In genomic region chr3:188180114-188180513, GRCh38 we compare ENCODE assay signal across 16 cellular contexts. TPM values are rescaled to one million over a fixed set of nuclear protein-coding genes. Genes with fewer than 3 reads are reported as not detected.
DNase-seq lines count a peak whose midpoint lies in the region; ATAC-seq and TF ChIP-seq lines count a peak whose summit lies in the region.
"Had no signal": no experiment of that assay in that cellular context is flagged by ENCODE, and none has a peak within 500 bp of the region (broad histone marks: within the 10 kb centered on the region; RNA-seq: fewer than 3 reads in every experiment).

No MANE protein-coding gene starts in this region.

- H3K9ac ChIP-seq in mammary epithelial cell (ENCODE audit: insufficient read depth, low read length): no peak overlapping the region

- H3K4me1 Mint-ChIP-seq in glutamatergic neuron (ENCODE audit: low read depth, unreplicated experiment): peaks cover 12% of the 10 kb centered on the region

- H4K20me1 ChIP-seq in mammary epithelial cell (ENCODE audit: insufficient read depth, low read length) (no peaks in the 10 kb centered on the region), osteoblast (ENCODE audit: insufficient read depth, low read length) (peaks cover 26% of the 10 kb centered on the region)

- H3K27ac Mint-ChIP-seq in glutamatergic neuron (ENCODE audit: unreplicated experiment): peak overlapping the region; percentile 0

- H3K27ac ChIP-seq in breast epithelium (peak overlapping the region; percentile 65 to 83), mammary epithelial cell (ENCODE audit: insufficient read depth, low read depth, low read length) (no peak overlapping the region), osteoblast (ENCODE audit: low read depth, low read length) (peak overlapping the region; percentile 57), vagina (peak overlapping the region; percentile 69)

- no peaks in the 10 kb centered on the region for H3K27me3 ChIP-seq in breast epithelium
- no peaks in the 10 kb centered on the region for H3K27me3 ChIP-seq in mammary epithelial cell (ENCODE audit: insufficient read depth, low read length)
- H3K27me3 ChIP-seq in osteoblast (ENCODE audit: insufficient read depth, low read length): no peaks in the 10 kb centered on the region
- H3K27me3 ChIP-seq in vagina: no peaks in the 10 kb centered on the region

- H3K9me3 ChIP-seq in breast epithelium (no peaks in the 10 kb centered on the region), mammary epithelial cell (replicated peaks; ENCODE audit: insufficient read depth, low read length) (no peaks in the 10 kb centered on the region), osteoblast (ENCODE audit: low read depth, low read length) (no peaks in the 10 kb centered on the region), vagina (no peaks in the 10 kb centered on the region)
- H3K9me3 ChIP-seq: mucosa of descending colon had no signal

- WGBS in mammary epithelial cell (ENCODE audit: low coverage, missing lambda C conversion rate): 42% methylated on average over 7 of the region's 7 CpGs

- H3K4me3 ChIP-seq in breast epithelium (no peak overlapping the region), mammary epithelial cell (replicated peaks in 1 of 3; ENCODE audit: insufficient read depth in 1 of 3, low read depth in 2 of 3, low read length in 3 of 3) (no peak overlapping the region), osteoblast (ENCODE audit: insufficient read depth, low read length) (no peak overlapping the region), vagina (no peak overlapping the region)
- H3K4me3 ChIP-seq: GM12878, mucosa of descending colon had no signal

- H3K9me3 Mint-ChIP-seq in glutamatergic neuron (ENCODE audit: unreplicated experiment): peaks cover 1% of the 10 kb centered on the region

- H3K79me2 ChIP-seq in mammary epithelial cell (ENCODE audit: insufficient read depth, low read length): peaks cover 81% of the 10 kb centered on the region
- H3K79me2 ChIP-seq in osteoblast (ENCODE audit: insufficient read depth, low read length): peaks cover 92% of the 10 kb centered on the region

- TF ChIP-seq POLR2A in breast epithelium (IDR thresholded peaks at IDR 0.05) (no peak), vagina (IDR thresholded peaks at IDR 0.05) (no peak)

- no TSS peak for BruUV-seq in mammary epithelial cell (replicated peaks; lab: Mats Ljungman, UMichigan)

- CTCF ChIA-PET in mammary epithelial cell (lab: Charles Lee; ENCODE audit: low non-redundant PET): no interaction called here

- dilution Hi-C loops in mammary epithelial cell (cut with HindIII; ENCODE audit: low sequenced_read_pairs): no loop called here

- DNase-seq in breast epithelium (ENCODE audit: low spot score in 2 of 2) (peak in 1 of 2 donors; percentile 17), mammary epithelial cell (no peak), glutamatergic neuron (no peak), osteoblast (ENCODE audit: insufficient read length, low spot score, missing footprints) (no peak), vagina (ENCODE audit: extremely low spot score in 2 of 2) (no peak), GM13977 (ENCODE audit: low spot score) (no peak), NCI-H2171 treated with DMSO at 0.1 percent for 48 hours (lab: John Stamatoyannopoulos, UW) (no peak)
- DNase-seq: activated naive CD4-positive, alpha-beta T cell; cerebellar nuclear complex; DMS 273 treated with DMSO at 0.1 percent for 48 hours; mucosa of descending colon; NCI-H146; NCI-H69; T-helper 9 cell had no signal

- H3K36me3 Mint-ChIP-seq in glutamatergic neuron (ENCODE audit: unreplicated experiment): no peaks in the 10 kb centered on the region

- intact Hi-C loops in breast epithelium (cut with DNase I; ENCODE audit: low total_unique reads) (no loop called here), mammary epithelial cell (cut with micrococcal nuclease) (loop anchor here (10.0 kb wide), 1 partner anchor 435 kb away; the partner anchor contains the start of gene BCL6), vagina (cut with DNase I) (no loop called here)

- H3K4me2 ChIP-seq in mammary epithelial cell (ENCODE audit: insufficient read depth, low read depth, low read length) (no peak overlapping the region), osteoblast (ENCODE audit: insufficient read depth, low read length) (no peak overlapping the region)

- in situ Hi-C loops in mammary epithelial cell (cut with MboI; ENCODE audit: low sequenced_read_pairs in 2 of 2): no loop called here
- in situ Hi-C loops in GM13977 (cut with MboI; ENCODE audit: low pct_unique_long_range_greater_than_20kb, low sequenced_read_pairs, unreplicated experiment): no loop called here

- no peaks in the 10 kb centered on the region for H3K27me3 Mint-ChIP-seq in glutamatergic neuron (ENCODE audit: unreplicated experiment)

- H2AFZ ChIP-seq in mammary epithelial cell (ENCODE audit: low read depth, low read length): no peak overlapping the region
- no peak overlapping the region for H2AFZ ChIP-seq in osteoblast (ENCODE audit: low read length)

- peaks cover 0 to 31% of the 10 kb centered on the region in 2 donors for H3K4me1 ChIP-seq in breast epithelium
- H3K4me1 ChIP-seq in mammary epithelial cell (ENCODE audit: insufficient read depth, low read length): no peaks in the 10 kb centered on the region
- H3K4me1 ChIP-seq in osteoblast (ENCODE audit: insufficient read depth, low read length): peaks cover 20% of the 10 kb centered on the region
- peaks cover 52% of the 10 kb centered on the region for H3K4me1 ChIP-seq in vagina

- no peaks in the 10 kb centered on the region for H3K36me3 ChIP-seq in breast epithelium
- no peaks in the 10 kb centered on the region for H3K36me3 ChIP-seq in mammary epithelial cell (ENCODE audit: insufficient read depth, low read length)
- peaks cover 7% of the 10 kb centered on the region for H3K36me3 ChIP-seq in osteoblast (ENCODE audit: insufficient read depth, low read length)
- H3K36me3 ChIP-seq in vagina: no peaks in the 10 kb centered on the region

- TF ChIP-seq CTCF in breast epithelium (IDR thresholded peaks at IDR 0.05) (no peak), mammary epithelial cell (conservative IDR thresholded peaks at IDR 0.05 in 1 of 2, IDR thresholded peaks at IDR 0.05 in 1 of 2; ENCODE audit: extremely low read depth in 1 of 2, insufficient read depth in 1 of 2, low read depth in 1 of 2, low read length in 2 of 2) (no peak), glutamatergic neuron (IDR thresholded peaks at IDR 0.05; ENCODE audit: partially characterized antibody, unreplicated experiment) (no peak), osteoblast (IDR thresholded peaks at IDR 0.05; ENCODE audit: extremely low read depth, low read depth, low read length) (no peak), vagina (IDR thresholded peaks at IDR 0.05) (no peak), GM13977 (IDR thresholded peaks at IDR 0.05; ENCODE audit: extremely low read depth, insufficient read depth, missing control alignments) (no peak)

- no peak for ATAC-seq in HG02840 (IDR thresholded peaks at IDR 0.05; ENCODE audit: low FRiP score, unreplicated experiment)
- ATAC-seq: GM12878, mucosa of descending colon had no signal

- H3K4me3 Mint-ChIP-seq in glutamatergic neuron (ENCODE audit: unreplicated experiment): no peak overlapping the region

RNA-seq across cellular contexts. Expression of gene LPP, which starts 26.2 kb away (rescaled TPM):
- total RNA-seq in breast epithelium (100 to 1,000 TPM; 135 to 183 (median 147) TPM), mammary epithelial cell (100 to 1,000 TPM in 1 of 2 donors, 10 to 100 TPM in 1; 66.8 to 109 TPM), glutamatergic neuron (ENCODE audit: unreplicated experiment) (23.1 TPM), osteoblast (73.4 and 77.4 TPM in 2 replicates), vagina (248 TPM)
- polyA plus RNA-seq in mammary epithelial cell: 19.1 TPM
- 149 TPM for polyA minus RNA-seq in mammary epithelial cell
